ENCODE assay signal across 18 cellular contexts in the genomic region with DNA sequence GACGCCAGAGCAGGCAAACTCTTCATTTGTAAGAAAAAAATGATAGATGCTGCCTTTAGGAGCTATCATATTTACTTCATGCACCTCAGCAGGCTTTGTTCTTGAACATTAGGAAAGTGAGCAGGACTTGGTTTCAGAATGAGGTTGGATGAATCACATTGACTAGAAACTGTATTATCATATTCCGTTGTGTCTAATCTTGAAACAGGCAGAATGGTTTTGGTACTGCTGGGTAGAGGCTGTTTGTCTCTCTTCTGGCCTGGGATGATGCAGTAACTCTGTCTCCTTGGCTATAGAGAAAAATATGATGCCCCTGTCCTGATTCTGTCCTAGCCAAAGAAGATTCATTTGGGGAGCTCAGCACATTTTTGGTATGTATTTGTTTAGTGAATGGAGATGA.
DNase-seq lines count a peak whose midpoint lies in the region; ATAC-seq, FAIRE-seq and TF ChIP-seq lines count a peak whose summit lies in the region.
"Had no signal": no experiment of that assay in that cellular context is flagged by ENCODE, and none has a peak within 500 bp of the region (broad histone marks: within the 10 kb centered on the region; RNA-seq: fewer than 3 reads in every experiment).

No MANE protein-coding gene starts in this region.

- H3K36me3 ChIP-seq in GM12878 (ENCODE audit: control insufficient read depth in 2 of 2, insufficient read depth in 2 of 2, low read length in 1 of 2): no peaks in the 10 kb centered on the region

- H3K4me1 ChIP-seq in GM12878 (ENCODE audit: control insufficient read depth, insufficient read depth, low read length): no peaks in the 10 kb centered on the region

- ATAC-seq in GM18868 (IDR thresholded peaks at IDR 0.05; ENCODE audit: unreplicated experiment): peak; percentile 49
- ATAC-seq in HG03103 (IDR thresholded peaks at IDR 0.05; ENCODE audit: low read depth, unreplicated experiment): peak; percentile 66
- peak; percentile 91 for ATAC-seq in GM12878
- no peak for ATAC-seq in HG03175 (IDR thresholded peaks at IDR 0.05; ENCODE audit: unreplicated experiment)
- ATAC-seq: GM23338 had no signal

- H3K27ac Mint-ChIP-seq in progenitor cell of endocrine pancreas: peak overlapping the region; percentile 54
- H3K27ac Mint-ChIP-seq in activated T-helper 2 cell treated with anti-CD3 and anti-CD28 coated beads, Interferon-gamma antibody, Interleukin-2, Interleukin-4, amounts not matched to agents 10 μg/mL and 5 μg/mL and 100 μg/mL, durations not matched to agents 14 hours and 24 hours and 36 hours: no peak overlapping the region
- H3K27ac Mint-ChIP-seq: B cell; CD4-positive, alpha-beta T cell; GM23338 had no signal

- no peak overlapping the region for H3K4me3 ChIP-seq in GM12878
- H3K4me3 ChIP-seq: GM23338 had no signal

- POLR2A ChIA-PET in GM12878 (lab: Charles Lee): no interaction called here

- SMC1A ChIA-PET in GM12878 (lab: Charles Lee; ENCODE audit: uncharacterized antibody, unreplicated experiment): interaction anchor here (1.3 kb wide), 1 partner anchor 163 kb away, joined by 3 read pairs; no protein-coding TSS in a partner anchor

- no peaks in the 10 kb centered on the region for H3K27me3 Mint-ChIP-seq in progenitor cell of endocrine pancreas
- no peaks in the 10 kb centered on the region for H3K27me3 Mint-ChIP-seq in activated T-helper 2 cell treated with anti-CD3 and anti-CD28 coated beads, Interferon-gamma antibody, Interleukin-2, Interleukin-4, amounts not matched to agents 10 μg/mL and 5 μg/mL and 100 μg/mL, durations not matched to agents 14 hours and 24 hours and 36 hours (ENCODE audit: low read depth)
- H3K27me3 Mint-ChIP-seq: B cell; CD4-positive, alpha-beta T cell had no signal

- DNase-seq in GM12878 (ENCODE audit: low read depth, low spot score) (no peak), progenitor cell of endocrine pancreas (ENCODE audit: low spot score, unreplicated experiment) (no peak), NK-92 (lab: John Stamatoyannopoulos, UW; ENCODE audit: unreplicated experiment) (no peak)
- DNase-seq in activated T-helper 2 cell treated with anti-CD3 and anti-CD28 coated beads, Interferon-gamma antibody, Interleukin-2, Interleukin-4, amounts not matched to agents 10 μg/mL and 5 μg/mL and 100 μg/mL, durations not matched to agents 14 hours and 24 hours and 36 hours (ENCODE audit: low spot score): no peak
- DNase-seq: C1 segment of cervical spinal cord; Calu3; CD4-positive, alpha-beta T cell; DMS 273 treated with DMSO at 0.1 percent for 48 hours; H7 had no signal

- TF ChIP-seq RAD21 in GM12878 (IDR thresholded peaks at IDR 0.05; ENCODE audit: insufficient read depth, low read depth, low read length): no peak

- H3K27ac ChIP-seq in GM12878 (ENCODE audit: control insufficient read depth, insufficient read depth): no peak overlapping the region
- H3K27ac ChIP-seq: HL-60 had no signal

- no peaks in the 10 kb centered on the region for H3K4me1 Mint-ChIP-seq in progenitor cell of endocrine pancreas (ENCODE audit: low read depth)
- H3K4me1 Mint-ChIP-seq in activated T-helper 2 cell treated with anti-CD3 and anti-CD28 coated beads, Interferon-gamma antibody, Interleukin-2, Interleukin-4, amounts not matched to agents 10 μg/mL and 5 μg/mL and 100 μg/mL, durations not matched to agents 14 hours and 24 hours and 36 hours (ENCODE audit: low read depth): no peaks in the 10 kb centered on the region
- H3K4me1 Mint-ChIP-seq: B cell had no signal

- BruUV-seq in GM12878 (replicated peaks; lab: Mats Ljungman, UMichigan): no TSS peak

- no peak overlapping the region for H3K9ac ChIP-seq in GM12878 (ENCODE audit: control insufficient read depth, insufficient read depth, low read length)

- in situ Hi-C loops in GM12878 (cut with MboI): no loop called here

- H2AFZ ChIP-seq in GM12878 (ENCODE audit: control insufficient read depth, low read depth, low read length): no peak overlapping the region
- H2AFZ ChIP-seq: GM23338 had no signal

- TF ChIP-seq EP300 in GM12878 (IDR thresholded peaks at IDR 0.05; ENCODE audit: borderline replicate concordance in 1 of 2, control insufficient read depth in 1 of 2, low read depth in 2 of 2, low read length in 2 of 2): no peak

- no peak overlapping the region for H3K4me3 Mint-ChIP-seq in progenitor cell of endocrine pancreas (ENCODE audit: low read depth)
- no peak overlapping the region for H3K4me3 Mint-ChIP-seq in activated T-helper 2 cell treated with anti-CD3 and anti-CD28 coated beads, Interferon-gamma antibody, Interleukin-2, Interleukin-4, amounts not matched to agents 10 μg/mL and 5 μg/mL and 100 μg/mL, durations not matched to agents 14 hours and 24 hours and 36 hours (ENCODE audit: low read depth)
- H3K4me3 Mint-ChIP-seq: B cell; CD4-positive, alpha-beta T cell; GM23338 had no signal

- H4K20me1 ChIP-seq in GM12878 (ENCODE audit: control insufficient read depth, insufficient read depth): no peaks in the 10 kb centered on the region

- TF ChIP-seq CTCF in GM12878 (IDR thresholded peaks at IDR 0.05 in 2 of 3, conservative IDR thresholded peaks at IDR 0.05 in 1 of 3; ENCODE audit: control insufficient read depth in 2 of 3, extremely low read depth in 1 of 3, insufficient read depth in 1 of 3, low read depth in 3 of 3, low read length in 3 of 3): no peak
- no peak for TF ChIP-seq CTCF in progenitor cell of endocrine pancreas (IDR thresholded peaks at IDR 0.05; ENCODE audit: unreplicated experiment)

- H3K9me3 Mint-ChIP-seq in progenitor cell of endocrine pancreas (ENCODE audit: low read depth): peaks cover 8% of the 10 kb centered on the region
- H3K9me3 Mint-ChIP-seq in activated T-helper 2 cell treated with anti-CD3 and anti-CD28 coated beads, Interferon-gamma antibody, Interleukin-2, Interleukin-4, amounts not matched to agents 10 μg/mL and 5 μg/mL and 100 μg/mL, durations not matched to agents 14 hours and 24 hours and 36 hours: peaks cover 31% of the 10 kb centered on the region

- TF ChIP-seq POLR2A in GM12878 (IDR thresholded peaks at IDR 0.05; ENCODE audit: low read depth, low read length): no peak

- no peak for FAIRE-seq in GM12878 (lab: Jason Lieb, UNC)
- FAIRE-seq: A204.1, GM12892, GM19239 had no signal

- RAD21 ChIA-PET in GM12878 (lab: Charles Lee; ENCODE audit: unreplicated experiment): no interaction called here

- CTCF ChIA-PET in GM12878 (lab: Yijun Ruan, JAX): no interaction called here

- WGBS in GM12878 (ENCODE audit: insufficient coverage, insufficient replicate concordance, low lambda C conversion rate, missing lambda C conversion rate): 17% methylated on average over 2 of the region's 2 CpGs

- H3K36me3 Mint-ChIP-seq in progenitor cell of endocrine pancreas (ENCODE audit: insufficient read depth): no peaks in the 10 kb centered on the region
- no peaks in the 10 kb centered on the region for H3K36me3 Mint-ChIP-seq in activated T-helper 2 cell treated with anti-CD3 and anti-CD28 coated beads, Interferon-gamma antibody, Interleukin-2, Interleukin-4, amounts not matched to agents 10 μg/mL and 5 μg/mL and 100 μg/mL, durations not matched to agents 14 hours and 24 hours and 36 hours (ENCODE audit: low read depth)

- no peaks in the 10 kb centered on the region for H3K27me3 ChIP-seq in GM12878 (replicated peaks in 1 of 2; ENCODE audit: control insufficient read depth in 2 of 2, insufficient read depth in 2 of 2, low read length in 1 of 2)

- no peaks in the 10 kb centered on the region for H3K79me2 ChIP-seq in GM12878 (ENCODE audit: control insufficient read depth, insufficient read depth, low read length)

- intact Hi-C loops in GM12878 (cut with micrococcal nuclease; ENCODE audit: unreplicated experiment): no loop called here
- intact Hi-C loops in activated T-helper 2 cell treated with anti-CD3 and anti-CD28 coated beads, Interferon-gamma antibody, Interleukin-2, Interleukin-4, amounts not matched to agents 10 μg/mL and 5 μg/mL and 100 μg/mL, durations not matched to agents 14 hours and 24 hours and 36 hours (cut with micrococcal nuclease): no loop called here

- no peaks in the 10 kb centered on the region; the same call in 2 of the 3 replicates for H3K9me3 ChIP-seq in GM12878 (replicated peaks; ENCODE audit: control insufficient read depth, insufficient read depth, low read length)

- no peak overlapping the region for H3K4me2 ChIP-seq in GM12878 (ENCODE audit: control insufficient read depth, insufficient read depth)
- H3K4me2 ChIP-seq: GM23338 had no signal

TF ChIP-seq in GM12878, 131 proteins besides CTCF, POLR2A, EP300 and RAD21:
- peak in 1 of 2 experiments; percentile 72; a peak in 1 of 4 replicates for TF ChIP-seq ETV6 (conservative IDR thresholded peaks at IDR 0.05 in 1 of 2, IDR thresholded peaks at IDR 0.05 in 1 of 2; ENCODE audit: borderline replicate concordance in 1 of 2, low read depth in 1 of 2)
- TF ChIP-seq JUNB (IDR thresholded peaks at IDR 0.05): peak; percentile 37; the same call in 1 of the 2 replicates
- TF ChIP-seq, protein P1, sequence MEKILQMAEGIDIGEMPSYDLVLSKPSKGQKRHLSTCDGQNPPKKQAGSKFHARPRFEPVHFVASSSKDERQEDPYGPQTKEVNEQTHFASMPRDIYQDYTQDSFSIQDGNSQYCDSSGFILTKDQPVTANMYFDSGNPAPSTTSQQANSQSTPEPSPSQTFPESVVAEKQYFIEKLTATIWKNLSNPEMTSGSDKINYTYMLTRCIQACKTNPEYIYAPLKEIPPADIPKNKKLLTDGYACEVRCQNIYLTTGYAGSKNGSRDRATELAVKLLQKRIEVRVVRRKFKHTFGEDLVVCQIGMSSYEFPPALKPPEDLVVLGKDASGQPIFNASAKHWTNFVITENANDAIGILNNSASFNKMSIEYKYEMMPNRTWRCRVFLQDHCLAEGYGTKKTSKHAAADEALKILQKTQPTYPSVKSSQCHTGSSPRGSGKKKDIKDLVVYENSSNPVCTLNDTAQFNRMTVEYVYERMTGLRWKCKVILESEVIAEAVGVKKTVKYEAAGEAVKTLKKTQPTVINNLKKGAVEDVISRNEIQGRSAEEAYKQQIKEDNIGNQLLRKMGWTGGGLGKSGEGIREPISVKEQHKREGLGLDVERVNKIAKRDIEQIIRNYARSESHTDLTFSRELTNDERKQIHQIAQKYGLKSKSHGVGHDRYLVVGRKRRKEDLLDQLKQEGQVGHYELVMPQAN (conservative IDR thresholded peaks at IDR 0.05): no peak
- TF ChIP-seq NFIC (IDR thresholded peaks at IDR 0.05; ENCODE audit: low read depth, low read length): peak; percentile 43; the same call in 1 of the 2 replicates
- no peak for TF ChIP-seq ZBED1 (IDR thresholded peaks at IDR 0.05; ENCODE audit: borderline replicate concordance)
- peak; percentile 25; the same call in 1 of the 2 replicates for TF ChIP-seq RUNX3 (IDR thresholded peaks at IDR 0.05; ENCODE audit: low read length)
- no peak for TF ChIP-seq KDM1A (IDR thresholded peaks at IDR 0.05; ENCODE audit: borderline replicate concordance)
